ENCODE assay signal across 8 cellular contexts in genomic region chr4:118888666-118889312, GRCh38. TPM values are rescaled to one million over a fixed set of nuclear protein-coding genes. Genes with fewer than 3 reads are reported as not detected.
DNase-seq lines count a peak whose midpoint lies in the region; ATAC-seq and TF ChIP-seq lines count a peak whose summit lies in the region.

Gene SYNPO2, plus strand, starts transcription at chr4:118888854. Its CDS starts 183 bp downstream, at chr4:118889037.

- intact Hi-C loops in psoas muscle (cut with DNase I) = loop anchor here (2.0 to 10.0 kb wide), 4 partner anchors 51 to 144 kb away; partner anchors contain the start of gene SEC24D (in 1 of the 2)

- H3K36me3 ChIP-seq in SJCRH30 = no peaks in the 10 kb centered on the region
- H3K36me3 ChIP-seq in psoas muscle (ENCODE audit: insufficient read depth in 1 of 2, low read depth in 1 of 2) = no peaks in the 10 kb centered on the region

- H3K4me3 ChIP-seq in SJCRH30 (peak within 1 kb of the TSS; percentile 33), psoas muscle (peak within 1 kb of the TSS; percentile 75)

- no peaks in the 10 kb centered on the region for H3K27me3 ChIP-seq in SJCRH30
- H3K27me3 ChIP-seq in psoas muscle (ENCODE audit: insufficient read depth in 3 of 3, low read length in 2 of 3) = no peaks in the 10 kb centered on the region

- peak; percentile 58 for DNase-seq in DMS153 (lab: John Stamatoyannopoulos, UW)
- peak; percentile 15 for DNase-seq in HuH-7 (ENCODE audit: low spot score)
- peak; percentile 43 to 62 for DNase-seq in SJCRH30
- DNase-seq in astrocyte of the hippocampus (ENCODE audit: low read depth, low spot score) = peak; percentile 93
- DNase-seq in hypothalamus (lab: John Stamatoyannopoulos, UW) = peak in 44 of 51 donors; percentile 2 to 73 (median 37)
- DNase-seq in psoas muscle = peak; percentile 79 to 87
- no peak for DNase-seq in NCI-H1048 (lab: John Stamatoyannopoulos, UW)

- H3K9me3 ChIP-seq in SJCRH30 (replicated peaks) (no peaks in the 10 kb centered on the region), psoas muscle (no peaks in the 10 kb centered on the region)

- ATAC-seq in GM21619 (IDR thresholded peaks at IDR 0.05; ENCODE audit: unreplicated experiment) = peak; percentile 75
- ATAC-seq in psoas muscle = peak; percentile 74 to 81 (median 80)

- H3K27ac ChIP-seq in SJCRH30 (no peak within 1 kb of the TSS), psoas muscle (peak within 1 kb of the TSS; percentile 88)

- H3K4me1 ChIP-seq in SJCRH30 (0 out of 2 replicates have a peak, but pooled peaks cover 3% of the 10 kb centered on the region), psoas muscle (no peaks in the 10 kb centered on the region)

- WGBS in psoas muscle, 3 donors = 2 to 3% (median 2%) methylated on average over 29 of the region's 29 CpGs

- TF ChIP-seq CTCF in psoas muscle (IDR thresholded peaks at IDR 0.05) = no peak

RNA-seq across cellular contexts. Expression of gene SYNPO2, which starts in this region (rescaled TPM):
- 8.5 and 9.2 TPM in 2 replicates for total RNA-seq in SJCRH30 (2014; rRNA removed; shearing (Covaris generic))
- 1,000 to 10,000 TPM; 1,548 to 2,858 (median 2,312) TPM for total RNA-seq in psoas muscle
- 100 to 1,000 TPM in 2 of 3 donors, 10 to 100 TPM in 1; 35.7 to 861 (median 475) TPM for polyA plus RNA-seq in psoas muscle

Comparison
In these comparisons a context has a peak if more than half of its experiments do, and no peak if none do; other contexts are left out.
1. RNA of gene SYNPO2 (total RNA-seq): 1,548 to 2,858 TPM in psoas muscle; 8.5 to 9.2 TPM in SJCRH30; every median in the first group is over 100 times any median in the second.